In the genomic region with DNA sequence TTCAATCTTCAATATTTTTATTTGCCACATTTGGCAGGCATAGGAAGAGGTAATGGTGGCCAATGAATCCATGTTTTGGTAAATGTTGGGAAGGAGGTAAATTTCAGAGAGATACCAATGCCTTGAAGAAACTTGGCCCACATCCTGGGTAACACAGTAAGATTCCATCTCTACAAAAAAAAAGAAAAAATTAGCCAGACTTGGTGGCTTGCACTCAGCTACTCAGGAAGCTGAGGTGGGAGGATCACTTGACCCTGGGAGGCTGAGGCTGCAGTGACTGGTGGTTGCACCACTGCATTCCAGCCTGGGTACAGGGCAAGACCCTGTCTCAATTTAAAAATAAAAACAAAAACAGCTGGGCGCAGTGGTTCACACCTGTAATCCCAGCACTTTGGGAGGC, we compare ENCODE assay signal across 25 cellular contexts.
"Had no signal": no experiment of that assay in that cellular context is flagged by ENCODE, and none has a peak within 500 bp of the region (broad histone marks: within the 10 kb centered on the region; RNA-seq: fewer than 3 reads in every experiment).

No MANE protein-coding gene starts in this region.

- H2AFZ ChIP-seq: parathyroid adenoma had no signal

- H3K27ac ChIP-seq: left lung, lower lobe of right lung, parathyroid adenoma, psoas muscle, right atrium auricular region, right lobe of liver, skin epidermis, stomach, testis, thyroid gland, transverse colon, upper lobe of left lung had no signal

- ATAC-seq: left colon; left lung; lower lobe of right lung; naive thymus-derived CD8-positive, alpha-beta T cell; psoas muscle; right lobe of liver; stimulated activated naive B cell treated with anti-CD40 and anti-IgM and Interleukin-4, amounts not matched to agents 10 μg/mL and 1 μg/mL and 100 μg/mL, for 72 hours; stimulated activated naive CD8-positive, alpha-beta T cell treated with anti-CD3 and anti-CD28 coated beads, Interleukin-15, Interleukin-2, amounts not matched to agents 100 U/mL and 50 U/mL, for 24 hours had no signal

- H3K27me3 ChIP-seq: left lung, right atrium auricular region, right lobe of liver, stomach, testis, thyroid gland, transverse colon, upper lobe of left lung had no signal

- DNase-seq: hippocampal formation; kidney; left colon; left lung; lower lobe of right lung; mammary epithelial cell; mesenchymal stem cell; naive thymus-derived CD8-positive, alpha-beta T cell; nucleus accumbens; psoas muscle; right lobe of liver; stimulated activated CD4-positive, alpha-beta T cell treated with anti-CD3 and anti-CD28 coated beads, Interleukin-12 subunit alpha, Interleukin-12 subunit beta, amount 100 ng/mL, for 4 hours; stimulated activated CD4-positive, alpha-beta T cell treated with anti-CD3 and anti-CD28 coated beads, Interleukin-15, amount 100 ng/mL, for 24 hours; stimulated activated CD4-positive, alpha-beta T cell treated with anti-CD3 and anti-CD28 coated beads, Interleukin-2, amount 100 ng/mL, for 24 hours; stimulated activated CD4-positive, alpha-beta T cell treated with anti-CD3 and anti-CD28 coated beads, Interleukin-4, amount 100 ng/mL, for 1 hour; stimulated activated naive B cell treated with anti-CD40 and anti-IgM and Interleukin-4, amounts not matched to agents 10 μg/mL and 1 μg/mL and 100 μg/mL, for 72 hours; stimulated activated naive CD8-positive, alpha-beta T cell treated with anti-CD3 and anti-CD28 coated beads, Interleukin-15, Interleukin-2, amounts not matched to agents 100 U/mL and 50 U/mL, for 24 hours; stomach; testis; thyroid gland; transverse colon; upper lobe of left lung had no signal

- H3K36me3 ChIP-seq: thyroid gland had no signal

- H3K9ac ChIP-seq: parathyroid adenoma had no signal

- H3K4me3 ChIP-seq: left lung, lower lobe of right lung, psoas muscle, right atrium auricular region, right lobe of liver, skin epidermis, stomach, testis, thyroid gland, transverse colon, upper lobe of left lung had no signal

- H3K9me3 ChIP-seq: left lung, lower lobe of right lung, psoas muscle, right atrium auricular region, right lobe of liver, stomach, testis, thyroid gland, transverse colon, upper lobe of left lung had no signal

- H3K4me1 ChIP-seq: left lung, lower lobe of right lung, parathyroid adenoma, psoas muscle, right atrium auricular region, right lobe of liver, stomach, testis, transverse colon, upper lobe of left lung had no signal
